Comparison of ENCODE assay signal across 8 cellular contexts in genomic region chr2:26579723-26580040, GRCh38.
"Had no signal": no experiment of that assay in that cellular context is flagged by ENCODE, and none has a peak within 500 bp of the region (broad histone marks: within the 10 kb centered on the region; RNA-seq: fewer than 3 reads in every experiment).

No MANE protein-coding gene starts in this region.

- H3K27ac Mint-ChIP-seq: IgD-negative memory B cell had no signal

- ATAC-seq: HepG2 had no signal

- DNase-seq: GM23248, GOT3, H7, HCEC 1CT, KBM-7 had no signal

- H3K9me3 Mint-ChIP-seq: IgD-negative memory B cell had no signal

- H3K27ac ChIP-seq: GM23248, HL-60 had no signal

- H3K4me1 Mint-ChIP-seq: IgD-negative memory B cell had no signal

- H3K9ac ChIP-seq: GM23248 had no signal

- H2AFZ ChIP-seq: GM23248 had no signal

- H3K36me3 Mint-ChIP-seq: IgD-negative memory B cell had no signal
